Comparison of ENCODE assay signal across 12 cellular contexts in the genomic region with DNA sequence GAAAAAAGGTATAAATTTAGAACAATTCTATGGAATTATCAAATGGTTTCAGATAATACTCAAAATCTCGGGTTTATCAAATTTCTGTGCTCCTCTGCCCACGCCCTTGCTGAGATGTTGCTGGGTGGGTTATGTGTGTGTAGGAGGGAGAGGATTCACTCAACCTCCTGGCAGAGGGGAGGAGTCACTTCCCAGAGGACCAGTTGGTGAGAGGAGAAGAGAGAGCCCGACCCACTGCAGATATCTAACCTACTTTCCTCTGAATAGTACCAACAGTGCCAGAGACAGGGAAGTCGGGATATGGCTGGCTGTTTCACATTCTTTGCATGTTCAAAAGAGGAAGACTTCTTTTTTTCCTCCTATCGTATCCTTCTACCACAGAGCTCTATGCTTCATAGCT.
"Had no signal": no experiment of that assay in that cellular context is flagged by ENCODE, and none has a peak within 500 bp of the region (broad histone marks: within the 10 kb centered on the region; RNA-seq: fewer than 3 reads in every experiment).

No MANE protein-coding gene starts in this region.

- H3K36me3 ChIP-seq: esophagus muscularis mucosa, gastrocnemius medialis, right atrium auricular region had no signal

- DNase-seq: effector memory CD4-positive, alpha-beta T cell; gastrocnemius medialis; islet precursor cell; mammary epithelial cell; naive thymus-derived CD4-positive, alpha-beta T cell; nephron progenitor cell; small intestine; stimulated activated CD4-positive, alpha-beta T cell treated with anti-CD3 and anti-CD28 coated beads, Interleukin-12 subunit alpha, Interleukin-12 subunit beta, amount 100 ng/mL, for 4 hours; stimulated activated naive CD4-positive, alpha-beta T cell treated with Interleukin-2 at 50 U/mL for 16 hours had no signal

- H3K9me3 ChIP-seq: esophagus muscularis mucosa, gastrocnemius medialis, right atrium auricular region had no signal

- H3K4me1 ChIP-seq: gastrocnemius medialis, right atrium auricular region had no signal

- H3K27ac ChIP-seq: esophagus muscularis mucosa, gastrocnemius medialis, right atrium auricular region had no signal

- ATAC-seq: gastrocnemius medialis; left lobe of liver; naive thymus-derived CD4-positive, alpha-beta T cell had no signal

- H3K4me3 ChIP-seq: esophagus muscularis mucosa, gastrocnemius medialis, right atrium auricular region had no signal
